Comparison of ENCODE assay signal across 8 cellular contexts in the genomic region with DNA sequence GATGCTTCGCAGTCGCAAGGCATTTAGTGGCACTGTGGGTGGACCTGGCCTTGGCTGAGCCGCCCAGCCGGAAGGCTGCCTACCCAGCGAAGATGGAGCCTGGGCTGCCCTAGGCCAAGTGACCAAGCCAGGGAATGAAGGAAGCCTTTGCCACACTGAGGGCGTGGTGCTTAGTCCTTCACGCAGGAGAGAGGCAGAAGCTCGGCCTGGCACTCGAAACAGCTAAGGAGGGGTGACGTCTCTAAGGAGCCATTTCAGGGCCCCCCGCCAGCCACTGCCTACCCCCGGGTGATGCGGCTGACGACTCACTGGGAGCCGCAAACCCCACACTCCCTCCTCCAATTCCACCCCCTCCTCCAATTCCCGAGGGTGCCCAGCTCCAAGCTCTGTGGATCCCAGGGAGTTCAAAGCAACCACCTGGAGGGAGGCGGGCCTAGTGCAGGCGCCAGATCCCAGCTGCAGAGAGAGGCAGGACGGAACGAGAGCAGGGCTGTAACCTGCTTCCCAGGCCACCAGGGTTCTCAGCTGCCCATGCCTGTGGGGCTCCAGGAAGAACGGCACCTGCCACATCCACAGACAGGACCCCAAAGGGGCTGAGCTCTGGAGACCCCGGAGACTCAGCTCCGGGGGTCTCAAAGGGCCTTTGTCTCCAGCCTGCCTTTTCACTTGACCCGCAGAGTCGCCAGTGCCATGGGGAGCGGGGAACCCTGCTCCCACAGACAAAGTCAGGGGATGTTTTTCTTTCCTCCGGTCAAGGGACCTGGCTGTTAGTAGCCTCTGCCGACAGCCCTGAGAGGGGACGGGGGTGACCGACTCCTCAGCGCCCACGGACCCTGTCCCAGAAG.
DNase-seq lines count a peak whose midpoint lies in the region; ATAC-seq and TF ChIP-seq lines count a peak whose summit lies in the region.

No MANE protein-coding gene starts in this region.

- TF ChIP-seq CTCF in GM23338 (conservative IDR thresholded peaks at IDR 0.05; ENCODE audit: low read depth in 2 of 2) (no peak), hepatocyte (IDR thresholded peaks at IDR 0.05; ENCODE audit: poor library complexity) (no peak)

- H3K4me3 Mint-ChIP-seq in GM23338 = peak overlapping the region; percentile 64
- peak overlapping the region; percentile 81 for H3K4me3 Mint-ChIP-seq in activated CD4-positive, alpha-beta T cell treated with anti-CD3 and anti-CD28 coated beads, Interleukin-2, amount 10 ng/mL, durations not matched to agents 24 days and 14 days

- intact Hi-C loops in activated CD4-positive, alpha-beta T cell treated with anti-CD3 and anti-CD28 coated beads, Interleukin-2, amount 10 ng/mL, durations not matched to agents 24 days and 14 days (cut with micrococcal nuclease) = no loop called here

- ATAC-seq in GM23338 = peak; percentile 48

- H3K27ac Mint-ChIP-seq in GM23338 = no peak overlapping the region
- peak overlapping the region; percentile 37 for H3K27ac Mint-ChIP-seq in activated CD4-positive, alpha-beta T cell treated with anti-CD3 and anti-CD28 coated beads, Interleukin-2, amount 10 ng/mL, durations not matched to agents 24 days and 14 days

- WGBS in hepatocyte (ENCODE audit: low lambda C conversion rate, missing lambda C conversion rate) = 43% methylated on average over 32 of the region's 32 CpGs

- no peaks in the 10 kb centered on the region for H3F3A ChIP-seq in GM23338 (replicated peaks; ENCODE audit: low read depth)

- DNase-seq in 8988T (peak; percentile 74), GM23338 (ENCODE audit: low spot score) (peak; percentile 68), hepatocyte (ENCODE audit: low spot score) (peak; percentile 56), NCI-H1092 treated with DMSO at 0.1 percent for 48 hours (lab: John Stamatoyannopoulos, UW) (no peak), substantia nigra (lab: John Stamatoyannopoulos, UW) (no peak)
- peak; percentile 67 for DNase-seq in activated CD4-positive, alpha-beta T cell treated with anti-CD3 and anti-CD28 coated beads, Interleukin-2, amount 10 ng/mL, durations not matched to agents 24 days and 14 days
- DNase-seq in effector CD8-positive, alpha-beta T cell (lab: John Stamatoyannopoulos, UW) = no peak

- no peaks in the 10 kb centered on the region for H3K36me3 Mint-ChIP-seq in GM23338 (ENCODE audit: low read depth)
- H3K36me3 Mint-ChIP-seq in activated CD4-positive, alpha-beta T cell treated with anti-CD3 and anti-CD28 coated beads, Interleukin-2, amount 10 ng/mL, durations not matched to agents 24 days and 14 days (ENCODE audit: low read depth) = no peaks in the 10 kb centered on the region

- H3K27me3 Mint-ChIP-seq in GM23338 (ENCODE audit: insufficient read depth, low read depth, poor library complexity) = peaks cover 19% of the 10 kb centered on the region
- H3K27me3 Mint-ChIP-seq in activated CD4-positive, alpha-beta T cell treated with anti-CD3 and anti-CD28 coated beads, Interleukin-2, amount 10 ng/mL, durations not matched to agents 24 days and 14 days = no peaks in the 10 kb centered on the region

- no peaks in the 10 kb centered on the region for H3K9me3 Mint-ChIP-seq in GM23338
- no peaks in the 10 kb centered on the region for H3K9me3 Mint-ChIP-seq in activated CD4-positive, alpha-beta T cell treated with anti-CD3 and anti-CD28 coated beads, Interleukin-2, amount 10 ng/mL, durations not matched to agents 24 days and 14 days

- H3K9me2 ChIP-seq in GM23338 (ENCODE audit: insufficient read depth) (no peaks in the 10 kb centered on the region), hepatocyte (replicated peaks; ENCODE audit: insufficient read depth) (no peaks in the 10 kb centered on the region)

- H3K4me1 Mint-ChIP-seq in GM23338 = peaks cover 4% of the 10 kb centered on the region
- H3K4me1 Mint-ChIP-seq in activated CD4-positive, alpha-beta T cell treated with anti-CD3 and anti-CD28 coated beads, Interleukin-2, amount 10 ng/mL, durations not matched to agents 24 days and 14 days = peaks cover 7% of the 10 kb centered on the region

- H3K27ac ChIP-seq in GM23338 (ENCODE audit: low read depth) = no peak overlapping the region
- H3K27ac ChIP-seq in hepatocyte = peak overlapping the region; percentile 63
- H3K27ac ChIP-seq in skin epidermis = peak overlapping the region; percentile 64 to 97 (median 92)
- H3K27ac ChIP-seq in substantia nigra (ENCODE audit: low read depth, low read length, poor library complexity, severe bottlenecking) = no peak overlapping the region

- H3K27me3 ChIP-seq in GM23338 (ENCODE audit: insufficient read depth) = peaks cover 16% of the 10 kb centered on the region; the same call in 1 of the 2 replicates
- H3K27me3 ChIP-seq in hepatocyte = no peaks in the 10 kb centered on the region

- H3K4me2 ChIP-seq in GM23338 (peak overlapping the region; percentile 87), hepatocyte (peak overlapping the region; percentile 99)

- no peaks in the 10 kb centered on the region for H3K79me2 ChIP-seq in GM23338 (replicated peaks; ENCODE audit: insufficient read depth)
- no peaks in the 10 kb centered on the region for H3K79me2 ChIP-seq in hepatocyte

- no peaks in the 10 kb centered on the region; the same call in 1 of the 2 replicates for H3K4me1 ChIP-seq in GM23338 (ENCODE audit: insufficient read depth)
- H3K4me1 ChIP-seq in hepatocyte (ENCODE audit: insufficient read depth) = peaks cover 14% of the 10 kb centered on the region

- H2AFZ ChIP-seq in GM23338 (no peak overlapping the region), hepatocyte (peak overlapping the region; percentile 55)

- H3K4me3 ChIP-seq in GM23338 = peak overlapping the region; percentile 62
- peak overlapping the region; percentile 54 for H3K4me3 ChIP-seq in hepatocyte
- peak overlapping the region; percentile 48 to 87 (median 73) for H3K4me3 ChIP-seq in skin epidermis

- H3K36me3 ChIP-seq in GM23338 (ENCODE audit: insufficient read depth) = no peaks in the 10 kb centered on the region
- H3K36me3 ChIP-seq in hepatocyte (replicated peaks; ENCODE audit: insufficient read depth, low read depth) = no peaks in the 10 kb centered on the region

- H3K9me3 ChIP-seq in hepatocyte (ENCODE audit: low read depth) = no peaks in the 10 kb centered on the region

- H4K20me1 ChIP-seq in GM23338 (replicated peaks; ENCODE audit: insufficient read depth) (peaks cover 6% of the 10 kb centered on the region; the same call in 1 of the 2 replicates), hepatocyte (ENCODE audit: insufficient read depth, poor library complexity, severe bottlenecking) (no peaks in the 10 kb centered on the region)

TF ChIP-seq in GM23338, 12 proteins besides CTCF, POLR2A, EP300 and RAD21 (continues in another document):
- TF ChIP-seq STAT1 (IDR thresholded peaks at IDR 0.05; ENCODE audit: unreplicated experiment) = no peak
- TF ChIP-seq NANOG (IDR thresholded peaks at IDR 0.05; ENCODE audit: borderline replicate concordance) = no peak
- no peak for TF ChIP-seq ZNF331 (CRISPR knock-in tag; IDR thresholded peaks at IDR 0.05; ENCODE audit: low read depth)
- TF ChIP-seq ZNF114 (CRISPR knock-in tag; IDR thresholded peaks at IDR 0.05) = no peak
- TF ChIP-seq, protein P1, sequence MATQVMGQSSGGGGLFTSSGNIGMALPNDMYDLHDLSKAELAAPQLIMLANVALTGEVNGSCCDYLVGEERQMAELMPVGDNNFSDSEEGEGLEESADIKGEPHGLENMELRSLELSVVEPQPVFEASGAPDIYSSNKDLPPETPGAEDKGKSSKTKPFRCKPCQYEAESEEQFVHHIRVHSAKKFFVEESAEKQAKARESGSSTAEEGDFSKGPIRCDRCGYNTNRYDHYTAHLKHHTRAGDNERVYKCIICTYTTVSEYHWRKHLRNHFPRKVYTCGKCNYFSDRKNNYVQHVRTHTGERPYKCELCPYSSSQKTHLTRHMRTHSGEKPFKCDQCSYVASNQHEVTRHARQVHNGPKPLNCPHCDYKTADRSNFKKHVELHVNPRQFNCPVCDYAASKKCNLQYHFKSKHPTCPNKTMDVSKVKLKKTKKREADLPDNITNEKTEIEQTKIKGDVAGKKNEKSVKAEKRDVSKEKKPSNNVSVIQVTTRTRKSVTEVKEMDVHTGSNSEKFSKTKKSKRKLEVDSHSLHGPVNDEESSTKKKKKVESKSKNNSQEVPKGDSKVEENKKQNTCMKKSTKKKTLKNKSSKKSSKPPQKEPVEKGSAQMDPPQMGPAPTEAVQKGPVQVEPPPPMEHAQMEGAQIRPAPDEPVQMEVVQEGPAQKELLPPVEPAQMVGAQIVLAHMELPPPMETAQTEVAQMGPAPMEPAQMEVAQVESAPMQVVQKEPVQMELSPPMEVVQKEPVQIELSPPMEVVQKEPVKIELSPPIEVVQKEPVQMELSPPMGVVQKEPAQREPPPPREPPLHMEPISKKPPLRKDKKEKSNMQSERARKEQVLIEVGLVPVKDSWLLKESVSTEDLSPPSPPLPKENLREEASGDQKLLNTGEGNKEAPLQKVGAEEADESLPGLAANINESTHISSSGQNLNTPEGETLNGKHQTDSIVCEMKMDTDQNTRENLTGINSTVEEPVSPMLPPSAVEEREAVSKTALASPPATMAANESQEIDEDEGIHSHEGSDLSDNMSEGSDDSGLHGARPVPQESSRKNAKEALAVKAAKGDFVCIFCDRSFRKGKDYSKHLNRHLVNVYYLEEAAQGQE (IDR thresholded peaks at IDR 0.05; ENCODE audit: unreplicated experiment) = no peak
- no peak for TF ChIP-seq EZH2phosphoT487 (IDR thresholded peaks at IDR 0.05; ENCODE audit: unreplicated experiment)
- TF ChIP-seq, protein P2, sequence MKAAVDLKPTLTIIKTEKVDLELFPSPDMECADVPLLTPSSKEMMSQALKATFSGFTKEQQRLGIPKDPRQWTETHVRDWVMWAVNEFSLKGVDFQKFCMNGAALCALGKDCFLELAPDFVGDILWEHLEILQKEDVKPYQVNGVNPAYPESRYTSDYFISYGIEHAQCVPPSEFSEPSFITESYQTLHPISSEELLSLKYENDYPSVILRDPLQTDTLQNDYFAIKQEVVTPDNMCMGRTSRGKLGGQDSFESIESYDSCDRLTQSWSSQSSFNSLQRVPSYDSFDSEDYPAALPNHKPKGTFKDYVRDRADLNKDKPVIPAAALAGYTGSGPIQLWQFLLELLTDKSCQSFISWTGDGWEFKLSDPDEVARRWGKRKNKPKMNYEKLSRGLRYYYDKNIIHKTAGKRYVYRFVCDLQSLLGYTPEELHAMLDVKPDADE (IDR thresholded peaks at IDR 0.05) = no peak
- no peak for TF ChIP-seq CREB1 (CRISPR knock-in tag; IDR thresholded peaks at IDR 0.05; ENCODE audit: low read depth)
- TF ChIP-seq EZH2 (IDR thresholded peaks at IDR 0.05; ENCODE audit: low read depth, unreplicated experiment) = no peak
- TF ChIP-seq POLR2AphosphoS5 (IDR thresholded peaks at IDR 0.05; ENCODE audit: low read depth) = no peak

Comparison
In these comparisons a context has a peak if more than half of its experiments do, and no peak if none do; other contexts are left out.
1. DNase-seq: peak in 8988T (single experiment), GM23338 (single experiment), activated CD4-positive, alpha-beta T cell treated with anti-CD3 and anti-CD28 coated beads, Interleukin-2, amount 10 ng/mL, durations not matched to agents 24 days and 14 days (single experiment) and hepatocyte (single experiment); none in NCI-H1092 treated with DMSO at 0.1 percent for 48 hours (single experiment), effector CD8-positive, alpha-beta T cell (single experiment) and substantia nigra (0 of 49).
2. H3K27ac ChIP-seq: peak in hepatocyte (single experiment) and skin epidermis (21 of 21); none in GM23338 (single experiment) and substantia nigra (single experiment).
3. Peak in every context shown above with its lines, with median percentiles within 50 percentile points of each other: H3K4me3 ChIP-seq.